24 cellular contexts compared by ENCODE assay signal in the genomic region with DNA sequence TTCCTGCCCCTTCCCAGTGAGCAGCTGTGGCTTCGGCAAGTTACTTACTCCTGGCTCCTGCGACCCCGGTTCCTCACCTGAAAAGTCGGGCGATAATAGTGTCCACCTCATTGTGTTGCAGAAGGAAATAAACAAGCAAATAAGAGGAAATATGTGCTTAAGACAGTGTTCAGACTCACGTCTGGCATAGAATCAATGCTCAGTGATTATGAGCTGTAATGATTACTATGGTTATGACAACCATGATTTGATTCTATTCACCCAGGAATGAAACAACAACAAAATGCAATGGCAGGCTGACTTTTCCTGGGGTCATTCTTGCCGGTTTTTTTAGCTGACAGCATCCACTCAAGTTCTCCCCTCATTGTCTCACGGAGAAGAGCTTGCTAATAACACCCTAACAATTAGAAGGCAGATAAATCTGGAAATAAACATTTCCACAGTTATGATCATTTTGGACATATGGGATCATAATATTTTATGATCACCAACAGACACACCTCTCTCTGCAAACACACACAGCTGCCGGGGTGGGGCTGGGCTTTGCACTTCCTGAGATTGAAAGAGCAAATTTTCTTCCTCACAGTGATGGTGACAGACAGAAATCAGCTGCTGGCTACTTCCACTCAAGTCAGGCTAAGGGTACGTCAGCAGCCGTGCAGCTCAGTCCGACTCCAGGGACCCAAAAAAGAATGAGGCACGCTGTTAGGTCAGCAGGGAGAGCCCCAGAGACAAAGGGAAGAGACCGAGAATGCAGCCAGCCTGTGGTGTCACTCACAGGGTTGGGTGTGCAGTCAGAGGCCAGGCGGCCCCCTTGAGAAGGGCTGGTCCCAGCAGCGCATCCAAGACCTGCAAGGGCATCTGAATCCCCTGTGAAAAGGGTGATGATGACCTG.
DNase-seq lines count a peak whose midpoint lies in the region; ATAC-seq and TF ChIP-seq lines count a peak whose summit lies in the region.
"Had no signal": no experiment of that assay in that cellular context is flagged by ENCODE, and none has a peak within 500 bp of the region (broad histone marks: within the 10 kb centered on the region; RNA-seq: fewer than 3 reads in every experiment).

No MANE protein-coding gene starts in this region.

- no peak overlapping the region for H3K9ac ChIP-seq in endodermal cell (ENCODE audit: extremely low read depth, low read length, poor library complexity, severe bottlenecking)

- DNase-seq in NCI-H345 (lab: John Stamatoyannopoulos, UW): peak; percentile 11
- DNase-seq in NCI-H345 treated with DMSO at 0.1 percent for 48 hours (lab: John Stamatoyannopoulos, UW; ENCODE audit: unreplicated experiment): no peak
- DNase-seq in NCI-H69 (lab: John Stamatoyannopoulos, UW): peak; percentile 44
- peak; percentile 67 for DNase-seq in endodermal cell
- no peak for DNase-seq in type B pancreatic cell (ENCODE audit: extremely low spot score, unreplicated experiment)
- DNase-seq in upper lobe of right lung: no peak
- no peak for DNase-seq in activated naive CD8-positive, alpha-beta T cell treated with anti-CD3 and anti-CD28 coated beads, Interleukin-2, amount 50 U/mL, for 24 hours
- DNase-seq: activated B cell treated with CpG ODN at 0.5 μM for 24 hours; activated naive CD4-positive, alpha-beta T cell; activated T-cell treated with anti-CD3 and anti-CD28 coated beads, Interleukin-2, amount 50 U/mL, for 72 hours; adrenal gland; body of pancreas; GF-D8; hippocampal formation; Kasumi-1; MV-4-11; right lobe of liver; stimulated activated CD4-positive, alpha-beta T cell treated with anti-CD3 and anti-CD28 coated beads, Interleukin-4, amount 100 ng/mL, for 24 hours; substantia nigra; T-helper 9 cell had no signal

- H3K9me3 Mint-ChIP-seq in endodermal cell (no peaks in the 10 kb centered on the region), type B pancreatic cell (no peaks in the 10 kb centered on the region)
- no peaks in the 10 kb centered on the region for H3K9me3 Mint-ChIP-seq in activated naive CD8-positive, alpha-beta T cell treated with anti-CD3 and anti-CD28 coated beads, Interleukin-2, amount 50 U/mL, for 24 hours
- H3K9me3 Mint-ChIP-seq: activated B cell treated with CpG ODN at 0.5 μM for 24 hours, memory B cell had no signal

- H3K4me1 Mint-ChIP-seq in endodermal cell: peaks cover 2% of the 10 kb centered on the region
- H3K4me1 Mint-ChIP-seq in type B pancreatic cell (ENCODE audit: unreplicated experiment): peaks cover 5% of the 10 kb centered on the region
- H3K4me1 Mint-ChIP-seq in activated naive CD8-positive, alpha-beta T cell treated with anti-CD3 and anti-CD28 coated beads, Interleukin-2, amount 50 U/mL, for 24 hours: no peaks in the 10 kb centered on the region
- H3K4me1 Mint-ChIP-seq: activated B cell treated with CpG ODN at 0.5 μM for 24 hours; memory B cell; stimulated activated memory B cell treated with anti-CD40 and anti-IgM and Interleukin-4, amounts not matched to agents 10 μg/mL and 1 μg/mL and 100 μg/mL, for 72 hours had no signal

- H3K27ac ChIP-seq in endodermal cell (ENCODE audit: low read depth, low read length) (no peak overlapping the region), upper lobe of right lung (no peak overlapping the region)
- H3K27ac ChIP-seq: adrenal gland, body of pancreas, C4-2B, right lobe of liver had no signal

- H3K27me3 ChIP-seq in endodermal cell (ENCODE audit: control insufficient read depth, insufficient read depth, low read length, poor library complexity, severe bottlenecking) (no peaks in the 10 kb centered on the region), upper lobe of right lung (no peaks in the 10 kb centered on the region)
- H3K27me3 ChIP-seq: adrenal gland, right lobe of liver had no signal

- no peak overlapping the region for H3K4me3 Mint-ChIP-seq in endodermal cell
- peak overlapping the region; percentile 10 for H3K4me3 Mint-ChIP-seq in type B pancreatic cell
- H3K4me3 Mint-ChIP-seq in activated naive CD8-positive, alpha-beta T cell treated with anti-CD3 and anti-CD28 coated beads, Interleukin-2, amount 50 U/mL, for 24 hours: no peak overlapping the region
- H3K4me3 Mint-ChIP-seq: activated B cell treated with CpG ODN at 0.5 μM for 24 hours; activated T-cell treated with anti-CD3 and anti-CD28 coated beads, Interleukin-2, amount 50 U/mL, for 72 hours; memory B cell; stimulated activated memory B cell treated with anti-CD40 and anti-IgM and Interleukin-4, amounts not matched to agents 10 μg/mL and 1 μg/mL and 100 μg/mL, for 72 hours had no signal

- H3K36me3 Mint-ChIP-seq in endodermal cell (ENCODE audit: low read depth) (no peaks in the 10 kb centered on the region), type B pancreatic cell (no peaks in the 10 kb centered on the region)
- no peaks in the 10 kb centered on the region for H3K36me3 Mint-ChIP-seq in activated naive CD8-positive, alpha-beta T cell treated with anti-CD3 and anti-CD28 coated beads, Interleukin-2, amount 50 U/mL, for 24 hours (ENCODE audit: low read depth)
- H3K36me3 Mint-ChIP-seq: memory B cell; stimulated activated memory B cell treated with anti-CD40 and anti-IgM and Interleukin-4, amounts not matched to agents 10 μg/mL and 1 μg/mL and 100 μg/mL, for 72 hours had no signal

- H3K9me3 ChIP-seq in endodermal cell (ENCODE audit: control insufficient read depth, low read length) (no peaks in the 10 kb centered on the region), upper lobe of right lung (no peaks in the 10 kb centered on the region)
- H3K9me3 ChIP-seq: adrenal gland, body of pancreas, right lobe of liver had no signal

- H3K27ac Mint-ChIP-seq in endodermal cell: no peak overlapping the region
- no peak overlapping the region for H3K27ac Mint-ChIP-seq in type B pancreatic cell
- no peak overlapping the region for H3K27ac Mint-ChIP-seq in activated naive CD8-positive, alpha-beta T cell treated with anti-CD3 and anti-CD28 coated beads, Interleukin-2, amount 50 U/mL, for 24 hours
- H3K27ac Mint-ChIP-seq: activated B cell treated with CpG ODN at 0.5 μM for 24 hours; activated T-cell treated with anti-CD3 and anti-CD28 coated beads, Interleukin-2, amount 50 U/mL, for 72 hours; memory B cell; stimulated activated memory B cell treated with anti-CD40 and anti-IgM and Interleukin-4, amounts not matched to agents 10 μg/mL and 1 μg/mL and 100 μg/mL, for 72 hours had no signal

- H3K27me3 Mint-ChIP-seq in endodermal cell (ENCODE audit: insufficient read depth) (peaks cover 5% of the 10 kb centered on the region), type B pancreatic cell (peaks cover 7% of the 10 kb centered on the region)
- no peaks in the 10 kb centered on the region for H3K27me3 Mint-ChIP-seq in activated naive CD8-positive, alpha-beta T cell treated with anti-CD3 and anti-CD28 coated beads, Interleukin-2, amount 50 U/mL, for 24 hours
- H3K27me3 Mint-ChIP-seq: stimulated activated memory B cell treated with anti-CD40 and anti-IgM and Interleukin-4, amounts not matched to agents 10 μg/mL and 1 μg/mL and 100 μg/mL, for 72 hours had no signal

- no peaks in the 10 kb centered on the region for H3K36me3 ChIP-seq in endodermal cell (ENCODE audit: control insufficient read depth, insufficient read depth, low read length)
- no peaks in the 10 kb centered on the region for H3K36me3 ChIP-seq in upper lobe of right lung
- H3K36me3 ChIP-seq: adrenal gland, right lobe of liver had no signal

- intact Hi-C loops in upper lobe of right lung (cut with DNase I): no loop called here

- ATAC-seq in upper lobe of right lung (no peak), HG03045 (IDR thresholded peaks at IDR 0.05; ENCODE audit: unreplicated experiment) (no peak)
- ATAC-seq in activated naive CD8-positive, alpha-beta T cell treated with anti-CD3 and anti-CD28 coated beads, Interleukin-2, amount 50 U/mL, for 24 hours: no peak
- ATAC-seq: activated T-cell treated with anti-CD3 and anti-CD28 coated beads, Interleukin-2, amount 50 U/mL, for 72 hours; body of pancreas; right lobe of liver; stimulated activated memory B cell treated with anti-CD40 and anti-IgM and Interleukin-4, amounts not matched to agents 10 μg/mL and 1 μg/mL and 100 μg/mL, for 72 hours had no signal

- TF ChIP-seq CTCF in endodermal cell (conservative IDR thresholded peaks at IDR 0.05) (no peak), type B pancreatic cell (conservative IDR thresholded peaks at IDR 0.05) (no peak), upper lobe of right lung (IDR thresholded peaks at IDR 0.05) (no peak)

- H3K4me3 ChIP-seq in endodermal cell (ENCODE audit: low read length): no peak overlapping the region
- no peak overlapping the region for H3K4me3 ChIP-seq in upper lobe of right lung
- H3K4me3 ChIP-seq: adrenal gland, body of pancreas, right lobe of liver had no signal

- 81 to 86% methylated on average over 7 to 16 of the region's 16 CpGs for whole genome bisulfite sequencing in endodermal cell (ENCODE audit: insufficient coverage in 1 of 2, insufficient read length in 1 of 2), 2 experiments

- H3K4me1 ChIP-seq in endodermal cell (ENCODE audit: control insufficient read depth, insufficient read depth, low read length): no peaks in the 10 kb centered on the region
- no peaks in the 10 kb centered on the region for H3K4me1 ChIP-seq in upper lobe of right lung
- H3K4me1 ChIP-seq: adrenal gland, body of pancreas, right lobe of liver had no signal

Comparison
In these comparisons a context has a peak if more than half of its experiments do, and no peak if none do; other contexts are left out.
1. DNase-seq: peak in NCI-H345 (single experiment), NCI-H69 (single experiment) and endodermal cell (single experiment); none in NCI-H345 treated with DMSO at 0.1 percent for 48 hours (single experiment), type B pancreatic cell (single experiment), upper lobe of right lung (single experiment) and activated naive CD8-positive, alpha-beta T cell treated with anti-CD3 and anti-CD28 coated beads, Interleukin-2, amount 50 U/mL, for 24 hours (single experiment).